In the genomic region with DNA sequence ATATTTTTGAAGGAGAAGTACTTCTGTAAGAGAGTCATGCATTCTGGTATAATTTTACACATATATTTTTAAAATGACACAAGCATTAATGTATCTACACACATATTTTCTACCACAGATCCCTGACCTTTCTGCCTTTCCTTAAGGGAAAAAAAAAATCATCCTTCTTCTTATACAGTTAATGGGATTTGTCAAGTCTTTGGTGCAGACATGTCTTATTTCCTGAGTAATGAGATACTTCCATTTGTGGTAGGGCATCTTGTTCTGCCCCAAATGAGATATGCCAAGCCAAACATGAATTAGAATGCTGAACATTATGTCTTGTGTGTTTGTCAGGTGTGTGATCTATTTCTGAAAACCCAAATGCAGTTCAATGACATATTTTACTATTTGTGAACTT, we compare ENCODE assay signal across 26 cellular contexts.
"Had no signal": no experiment of that assay in that cellular context is flagged by ENCODE, and none has a peak within 500 bp of the region (broad histone marks: within the 10 kb centered on the region; RNA-seq: fewer than 3 reads in every experiment).

No MANE protein-coding gene starts in this region.

- H3K4me1 ChIP-seq: neural progenitor cell, parathyroid adenoma, right lobe of liver, stomach, vagina had no signal

- DNase-seq: natural killer cell; occipital lobe; ovary; posterior cingulate gyrus; psoas muscle; right cardiac atrium; right lobe of liver; sigmoid colon; small intestine; stimulated activated CD4-positive, alpha-beta T cell treated with anti-CD3 and anti-CD28 coated beads, Interleukin-15, amount 100 ng/mL, for 24 hours; stimulated activated CD4-positive, alpha-beta T cell treated with anti-CD3 and anti-CD28 coated beads, Interleukin-2, amount 100 ng/mL, for 24 hours; stimulated activated CD4-positive, alpha-beta T cell treated with anti-CD3 and anti-CD28 coated beads, Interleukin-2, amount 100 ng/mL, for 48 hours; stimulated activated CD4-positive, alpha-beta T cell treated with anti-CD3 and anti-CD28 coated beads, Interleukin-4, amount 100 ng/mL, for 24 hours; stimulated activated naive B cell treated with anti-CD40 and anti-IgM and Interleukin-4, amounts not matched to agents 10 μg/mL and 1 μg/mL and 100 μg/mL, for 72 hours; stimulated activated naive CD4-positive, alpha-beta T cell treated with Interleukin-2 at 50 U/mL for 16 hours; stomach; thyroid gland; trophoblast cell; upper lobe of left lung had no signal

- ATAC-seq: natural killer cell; psoas muscle; right cardiac atrium; right lobe of liver; stimulated activated effector memory CD8-positive, alpha-beta T cell treated with anti-CD3 and anti-CD28 coated beads, Interleukin-12 subunit alpha, Interleukin-12 subunit beta, amount 100 ng/mL, for 72 hours; stimulated activated naive B cell treated with anti-CD40 and anti-IgM and Interleukin-4, amounts not matched to agents 10 μg/mL and 1 μg/mL and 100 μg/mL, for 72 hours had no signal

- H3K4me3 ChIP-seq: neural progenitor cell, ovary, psoas muscle, right lobe of liver, sigmoid colon, stomach, thoracic aorta, thyroid gland, tibial nerve, upper lobe of left lung, vagina had no signal

- H3K27me3 ChIP-seq: neural progenitor cell, ovary, right lobe of liver, sigmoid colon, stomach, thyroid gland, tibial nerve, upper lobe of left lung, vagina had no signal

- H3K9ac ChIP-seq: neural progenitor cell, parathyroid adenoma had no signal

- H3K79me2 ChIP-seq: parathyroid adenoma had no signal

- H3K4me2 ChIP-seq: neural progenitor cell had no signal

- H3K36me3 ChIP-seq: neural progenitor cell, ovary, right lobe of liver, sigmoid colon, stomach, thoracic aorta, thyroid gland, tibial nerve, upper lobe of left lung, vagina had no signal

- H3K9me3 ChIP-seq: ovary, psoas muscle, right lobe of liver, sigmoid colon, stomach, thoracic aorta, thyroid gland, tibial nerve, upper lobe of left lung, vagina had no signal

- FAIRE-seq: small intestine, urothelium cell line had no signal

- H2AFZ ChIP-seq: neural progenitor cell, parathyroid adenoma had no signal

- H3K27ac ChIP-seq: neural progenitor cell, ovary, parathyroid adenoma, psoas muscle, right lobe of liver, sigmoid colon, stomach, thoracic aorta, thyroid gland, tibial nerve, upper lobe of left lung, vagina had no signal
